In genomic region chr3:52288674-52289073, GRCh38 we compare ENCODE assay signal across 8 cellular contexts. TPM values are rescaled to one million over a fixed set of nuclear protein-coding genes. Genes with fewer than 3 reads are reported as not detected.
DNase-seq lines count a peak whose midpoint lies in the region; ATAC-seq, FAIRE-seq and TF ChIP-seq lines count a peak whose summit lies in the region.

No MANE protein-coding gene starts in this region.

- H3K23ac ChIP-seq in trophoblast cell (ENCODE audit: low read length) = no peak overlapping the region

- peak overlapping the region; percentile 48 for H4K8ac ChIP-seq in trophoblast cell (ENCODE audit: low read depth, low read length)

- no peak overlapping the region for H2BK120ac ChIP-seq in trophoblast cell (ENCODE audit: insufficient read depth, low read length, poor library complexity)

- peak overlapping the region; percentile 79 for H3K9ac ChIP-seq in DND-41 (ENCODE audit: low read depth, low read length)
- no peak overlapping the region for H3K9ac ChIP-seq in endothelial cell of umbilical vein (replicated peaks; ENCODE audit: extremely low read depth, insufficient read depth, low read length)
- no peak overlapping the region for H3K9ac ChIP-seq in trophoblast cell (ENCODE audit: low read length)

- H2AFZ ChIP-seq in DND-41 (ENCODE audit: low read depth, low read length) (0 out of 2 replicates have a peak overlapping the region, but pooled peaks have one; percentile 45), PC-9 (no peak overlapping the region), endothelial cell of umbilical vein (ENCODE audit: low read depth, low read length) (no peak overlapping the region), trophoblast cell (ENCODE audit: insufficient read depth, low read length, poor library complexity) (no peak overlapping the region)

- H2AK5ac ChIP-seq in trophoblast cell (ENCODE audit: low read length) = peak overlapping the region; percentile 4

- POLR2A ChIA-PET in PC-9 (lab: Charles Lee; ENCODE audit: unreplicated experiment) (interaction anchor here (0.6 to 0.7 kb wide), 2 partner anchors 11 to 298 kb away, joined by 3 to 4 read pairs; no protein-coding TSS in a partner anchor), endothelial cell of umbilical vein (lab: Charles Lee) (interaction anchor here (0.6 to 1.7 kb wide), 2 partner anchors 10 to 41 kb away, joined by 6 to 9 read pairs; partner anchors contain the start of gene WDR82)

- peak overlapping the region; percentile 96 for H3K27ac ChIP-seq in DND-41 (ENCODE audit: low read length)
- no peak overlapping the region for H3K27ac ChIP-seq in PC-9
- peak overlapping the region; percentile 95 for H3K27ac ChIP-seq in endothelial cell of umbilical vein (ENCODE audit: insufficient read depth, low read depth, low read length)
- no peak overlapping the region for H3K27ac ChIP-seq in trophoblast cell (ENCODE audit: low read depth, low read length)

- peaks cover 24% of the 10 kb centered on the region for H3K36me3 ChIP-seq in DND-41 (ENCODE audit: insufficient read depth, low read length)
- no peaks in the 10 kb centered on the region for H3K36me3 ChIP-seq in PC-9 (ENCODE audit: low read depth)
- peaks cover 0 to 22% of the 10 kb centered on the region in 2 experiments for H3K36me3 ChIP-seq in endothelial cell of umbilical vein (ENCODE audit: control insufficient read depth in 2 of 2, extremely low read depth in 1 of 2, insufficient read depth in 2 of 2, low read length in 2 of 2)
- H3K36me3 ChIP-seq in trophoblast cell (ENCODE audit: control insufficient read depth in 1 of 2, insufficient read depth in 2 of 2, low read length in 2 of 2) = peaks cover 2 to 10% of the 10 kb centered on the region in 2 experiments

- H3K4me2 ChIP-seq in DND-41 (ENCODE audit: insufficient read depth, low read length) = peak overlapping the region; percentile 75
- H3K4me2 ChIP-seq in PC-9 = peak overlapping the region; percentile 84
- H3K4me2 ChIP-seq in endothelial cell of umbilical vein (ENCODE audit: insufficient read depth, low read length) = peak overlapping the region; percentile 36
- H3K4me2 ChIP-seq in trophoblast cell (ENCODE audit: low read length) = no peak overlapping the region

- H3K9me3 ChIP-seq in DND-41 (ENCODE audit: insufficient read depth, low read length, severe bottlenecking) = no peaks in the 10 kb centered on the region
- H3K9me3 ChIP-seq in PC-9 (ENCODE audit: insufficient read depth, low read depth) = no peaks in the 10 kb centered on the region
- no peaks in the 10 kb centered on the region for H3K9me3 ChIP-seq in endothelial cell of umbilical vein (replicated peaks; ENCODE audit: control insufficient read depth, insufficient read depth, low read length)
- no peaks in the 10 kb centered on the region for H3K9me3 ChIP-seq in trophoblast cell (ENCODE audit: insufficient read depth, low read depth, low read length)

- H3F3A ChIP-seq in PC-9 (ENCODE audit: insufficient read depth, low read depth) = no peaks in the 10 kb centered on the region

- dilution Hi-C loops in endothelial cell of umbilical vein (cut with MboI; ENCODE audit: extremely low pct_ligation_motif_present, low sequenced_read_pairs) = no loop called here

- no peak overlapping the region for H3K14ac ChIP-seq in trophoblast cell (ENCODE audit: low read length)

- H3K4me3 ChIP-seq in DND-41 (ENCODE audit: low read depth in 1 of 2, low read length in 2 of 2) = peak overlapping the region; percentile 61 to 70; a peak in 3 of 4 replicates
- H3K4me3 ChIP-seq in PC-9 = peak overlapping the region; percentile 79
- peak overlapping the region in 1 of 3 experiments; percentile 82 for H3K4me3 ChIP-seq in endothelial cell of umbilical vein (replicated peaks in 1 of 3; ENCODE audit: insufficient read depth in 1 of 3, low read depth in 1 of 3, low read length in 3 of 3)
- no peak overlapping the region for H3K4me3 ChIP-seq in trophoblast cell (ENCODE audit: low read depth, low read length)

- no peak overlapping the region for H3K18ac ChIP-seq in trophoblast cell (ENCODE audit: low read length)

- CTCF ChIA-PET in PC-9 (lab: Charles Lee) = no interaction called here
- CTCF ChIA-PET in endothelial cell of umbilical vein (lab: Charles Lee) = interaction anchor here (1.0 to 8.2 kb wide), 7 partner anchors 10 to 96 kb away, joined by 3 to 107 read pairs (median 4); partner anchors contain the start of genes TWF2 and WDR82

- no CpG with 5 or more reads among the region's 6 CpGs for whole genome bisulfite sequencing in trophoblast cell (ENCODE audit: extremely low coverage, insufficient coverage, insufficient read length)

- H3K27me3 ChIP-seq in DND-41 (ENCODE audit: insufficient read depth, low read length, poor library complexity) = no peaks in the 10 kb centered on the region
- H3K27me3 ChIP-seq in PC-9 (ENCODE audit: insufficient read depth, low read depth) = no peaks in the 10 kb centered on the region
- no peaks in the 10 kb centered on the region for H3K27me3 ChIP-seq in endothelial cell of umbilical vein (ENCODE audit: control insufficient read depth in 2 of 2, insufficient read depth in 2 of 2, low read length in 2 of 2)
- H3K27me3 ChIP-seq in trophoblast cell (ENCODE audit: insufficient read depth, low read length) = no peaks in the 10 kb centered on the region

- H2BK5ac ChIP-seq in trophoblast cell (ENCODE audit: low read depth, low read length, poor library complexity) = no peak overlapping the region

- H2BK12ac ChIP-seq in trophoblast cell (ENCODE audit: low read length) = no peak overlapping the region

- H3K4ac ChIP-seq in trophoblast cell (ENCODE audit: low read depth, low read length) = peak overlapping the region; percentile 15

- no peaks in the 10 kb centered on the region for H3K9me2 ChIP-seq in PC-9 (ENCODE audit: insufficient read depth)

- no peaks in the 10 kb centered on the region for H4K20me1 ChIP-seq in DND-41 (ENCODE audit: insufficient read depth, low read length)
- H4K20me1 ChIP-seq in PC-9 (ENCODE audit: insufficient read depth) = no peaks in the 10 kb centered on the region
- no peaks in the 10 kb centered on the region for H4K20me1 ChIP-seq in endothelial cell of umbilical vein (replicated peaks; ENCODE audit: control insufficient read depth, extremely low read depth, insufficient read depth, low read length)

- H3K9me1 ChIP-seq in endothelial cell of umbilical vein (replicated peaks; ENCODE audit: control insufficient read depth, extremely low read depth, insufficient read depth, low read length) = no peaks in the 10 kb centered on the region

- H3K4me1 ChIP-seq in DND-41 (ENCODE audit: insufficient read depth, low read length) = peaks cover 23% of the 10 kb centered on the region
- peaks cover 7% of the 10 kb centered on the region; the same call in 1 of the 2 replicates for H3K4me1 ChIP-seq in PC-9 (replicated peaks; ENCODE audit: insufficient read depth)
- peaks cover 10% of the 10 kb centered on the region for H3K4me1 ChIP-seq in endothelial cell of umbilical vein (ENCODE audit: control insufficient read depth, extremely low read depth, insufficient read depth, low read length)
- peaks cover 8 to 9% of the 10 kb centered on the region in 2 experiments for H3K4me1 ChIP-seq in trophoblast cell (ENCODE audit: control insufficient read depth in 1 of 2, insufficient read depth in 2 of 2, low read length in 2 of 2)

- BruUV-seq in PC-9 (replicated peaks; lab: Mats Ljungman, UMichigan) (no TSS peak), endothelial cell of umbilical vein (replicated peaks; lab: Mats Ljungman, UMichigan) (no TSS peak)

- peak overlapping the region; percentile 32 for H4K91ac ChIP-seq in trophoblast cell (ENCODE audit: low read depth, low read length)

- no peak for FAIRE-seq in endothelial cell of umbilical vein (lab: Jason Lieb, UNC)

- H4K12ac ChIP-seq in trophoblast cell (ENCODE audit: low read depth, low read length) = no peak overlapping the region

- DNase-seq in DND-41 (no peak), PC-9 (no peak), endothelial cell of umbilical vein (ENCODE audit: low read depth, low spot score) (no peak), trophoblast cell (no peak)
- no peak for DNase-seq in stimulated activated CD4-positive, alpha-beta T cell treated with anti-CD3 and anti-CD28 coated beads, Interleukin-15, amount 100 ng/mL, for 24 hours
- no peak for DNase-seq in stimulated activated CD4-positive, alpha-beta T cell treated with anti-CD3 and anti-CD28 coated beads, Interleukin-2, amount 100 ng/mL, for 48 hours

- peaks cover 2% of the 10 kb centered on the region for H3K79me1 ChIP-seq in trophoblast cell (ENCODE audit: low read length)

- peaks cover 29% of the 10 kb centered on the region for H3K79me2 ChIP-seq in DND-41 (ENCODE audit: insufficient read depth, low read length)
- H3K79me2 ChIP-seq in PC-9 (ENCODE audit: low read depth) = peaks cover 6% of the 10 kb centered on the region; the same call in 1 of the 2 replicates
- H3K79me2 ChIP-seq in endothelial cell of umbilical vein (ENCODE audit: control insufficient read depth, insufficient read depth, low read length) = peaks cover 5% of the 10 kb centered on the region
- H3K79me2 ChIP-seq in trophoblast cell (ENCODE audit: control insufficient read depth, insufficient read depth, low read length, poor library complexity) = peaks cover 2% of the 10 kb centered on the region

- intact Hi-C loops in PC-9 (cut with micrococcal nuclease; ENCODE audit: unreplicated experiment) = loop anchor here (5.0 kb wide), 1 partner anchor 71 kb away; no protein-coding TSS in a partner anchor
- intact Hi-C loops in endothelial cell of umbilical vein (cut with micrococcal nuclease) = loop anchor here (2.0 kb wide), 1 partner anchor 50 kb away; the partner anchor contains the start of gene TWF2

- no peak for TF ChIP-seq CTCF in DND-41 (IDR thresholded peaks at IDR 0.05; ENCODE audit: borderline replicate concordance, extremely low read depth, low read length, poor library complexity, severe bottlenecking)
- no peak for TF ChIP-seq CTCF in PC-9 (conservative IDR thresholded peaks at IDR 0.05)
- no peak for TF ChIP-seq CTCF in endothelial cell of umbilical vein (IDR thresholded peaks at IDR 0.05; ENCODE audit: extremely low read depth in 1 of 2, insufficient read depth in 1 of 2, low read depth in 1 of 2, low read length in 2 of 2)

- ATAC-seq in DND-41 (ENCODE audit: insufficient read depth, low read depth) (no peak), GM21515 (IDR thresholded peaks at IDR 0.05; ENCODE audit: unreplicated experiment) (no peak), HG02759 (IDR thresholded peaks at IDR 0.05; ENCODE audit: unreplicated experiment) (no peak)

- TF ChIP-seq POLR2A in endothelial cell of umbilical vein (IDR thresholded peaks at IDR 0.05; ENCODE audit: low read depth, low read length) = no peak

RNA-seq across cellular contexts. Expression of gene GLYCTK, which starts 1.0 kb away (rescaled TPM):
- total RNA-seq in PC-9 (2021) = 8.9 and 11.1 TPM in 2 replicates
- total RNA-seq in endothelial cell of umbilical vein = 20.9 and 24.1 TPM in 2 replicates
- polyA plus RNA-seq in endothelial cell of umbilical vein = 35.4 and 43.6 TPM in 2 replicates
- 17.4 and 25.7 TPM in 2 replicates for polyA plus RNA-seq in endothelial cell of umbilical vein (2011; cell fraction: cytosol; rRNA removed)
- polyA plus RNA-seq in endothelial cell of umbilical vein (2011; cell fraction: nucleus; rRNA removed) = 77.4 and 78.4 TPM in 2 replicates
- polyA plus RNA-seq in endothelial cell of umbilical vein (2012) = 8.9 and 10.4 TPM in 2 replicates
- 24.2 and 29.7 TPM in 2 replicates for polyA minus RNA-seq in endothelial cell of umbilical vein
- polyA minus RNA-seq in endothelial cell of umbilical vein (2011; cell fraction: cytosol; rRNA and poly(A)+ RNA removed) = 5.3 TPM
- polyA minus RNA-seq in endothelial cell of umbilical vein (2011; cell fraction: nucleus; rRNA and poly(A)+ RNA removed) = 29.3 and 39.2 TPM in 2 replicates
- 1.4 and 1.7 TPM in 2 replicates for polyA plus RNA-seq in trophoblast cell (2013)

RNA-seq across cellular contexts. Expression of gene WDR82, which starts 10.2 kb away (rescaled TPM):
- total RNA-seq in PC-9 (2021) = 34.2 and 44.5 TPM in 2 replicates
- total RNA-seq in endothelial cell of umbilical vein = 71.3 and 71.8 TPM in 2 replicates
- polyA plus RNA-seq in endothelial cell of umbilical vein = 30.7 and 39.9 TPM in 2 replicates
- polyA plus RNA-seq in endothelial cell of umbilical vein (2011; cell fraction: cytosol; rRNA removed) = 47.1 and 47.5 TPM in 2 replicates
- polyA plus RNA-seq in endothelial cell of umbilical vein (2011; cell fraction: nucleus; rRNA removed) = 23.6 and 27.9 TPM in 2 replicates
- polyA plus RNA-seq in endothelial cell of umbilical vein (2012) = 53.4 and 68.6 TPM in 2 replicates
- 90.5 and 93.4 TPM in 2 replicates for polyA minus RNA-seq in endothelial cell of umbilical vein
- polyA minus RNA-seq in endothelial cell of umbilical vein (2011; cell fraction: cytosol; rRNA and poly(A)+ RNA removed) = 39.2 TPM
- polyA minus RNA-seq in endothelial cell of umbilical vein (2011; cell fraction: nucleus; rRNA and poly(A)+ RNA removed) = 27.0 and 37.1 TPM in 2 replicates
- 30.8 and 31.8 TPM in 2 replicates for polyA plus RNA-seq in trophoblast cell (2013)

RNA-seq across cellular contexts. Expression of gene DNAH1, which starts 27.4 kb away (rescaled TPM):
- total RNA-seq in PC-9 (2021) (5.9 and 6.6 TPM in 2 replicates), endothelial cell of umbilical vein (5.0 and 5.8 TPM in 2 replicates)
- 6.0 and 7.4 TPM in 2 replicates for polyA plus RNA-seq in endothelial cell of umbilical vein
- 1.8 and 2.6 TPM in 2 replicates for polyA plus RNA-seq in endothelial cell of umbilical vein (2011; cell fraction: cytosol; rRNA removed)
- 41.4 and 45.8 TPM in 2 replicates for polyA plus RNA-seq in endothelial cell of umbilical vein (2011; cell fraction: nucleus; rRNA removed)
- 2.9 and 3.0 TPM in 2 replicates for polyA plus RNA-seq in endothelial cell of umbilical vein (2012)
- 15.4 and 16.2 TPM in 2 replicates for polyA minus RNA-seq in endothelial cell of umbilical vein
- polyA minus RNA-seq in endothelial cell of umbilical vein (2011; cell fraction: cytosol; rRNA and poly(A)+ RNA removed) = 3.5 TPM
- 22.6 and 24.0 TPM in 2 replicates for polyA minus RNA-seq in endothelial cell of umbilical vein (2011; cell fraction: nucleus; rRNA and poly(A)+ RNA removed)
- polyA plus RNA-seq in trophoblast cell (2013) = 1.1 and 1.2 TPM in 2 replicates

RNA-seq across cellular contexts. Expression of gene PPM1M, which starts 43.1 kb away (rescaled TPM):
- total RNA-seq in PC-9 (2021) (16.2 TPM in 2 replicates), endothelial cell of umbilical vein (13.0 and 13.7 TPM in 2 replicates)
- 17.5 and 19.4 TPM in 2 replicates for polyA plus RNA-seq in endothelial cell of umbilical vein
- polyA plus RNA-seq in endothelial cell of umbilical vein (2011; cell fraction: cytosol; rRNA removed) = 17.0 and 18.8 TPM in 2 replicates
- polyA plus RNA-seq in endothelial cell of umbilical vein (2011; cell fraction: nucleus; rRNA removed) = 41.2 and 45.2 TPM in 2 replicates
- polyA plus RNA-seq in endothelial cell of umbilical vein (2012) = 12.7 and 17.3 TPM in 2 replicates
- 19.9 and 21.2 TPM in 2 replicates for polyA minus RNA-seq in endothelial cell of umbilical vein
- polyA minus RNA-seq in endothelial cell of umbilical vein (2011; cell fraction: cytosol; rRNA and poly(A)+ RNA removed) = 4.9 TPM
- polyA minus RNA-seq in endothelial cell of umbilical vein (2011; cell fraction: nucleus; rRNA and poly(A)+ RNA removed) = 5.7 and 6.5 TPM in 2 replicates
- 3.0 and 3.5 TPM in 2 replicates for polyA plus RNA-seq in trophoblast cell (2013)

RNA-seq across cellular contexts. Expression of gene TWF2, which starts 49.7 kb away (rescaled TPM):
- total RNA-seq in PC-9 (2021) = 102 and 115 TPM in 2 replicates
- 82.6 and 82.9 TPM in 2 replicates for total RNA-seq in endothelial cell of umbilical vein
- polyA plus RNA-seq in endothelial cell of umbilical vein = 134 and 156 TPM in 2 replicates
- 139 and 157 TPM in 2 replicates for polyA plus RNA-seq in endothelial cell of umbilical vein (2011; cell fraction: cytosol; rRNA removed)
- 60.1 and 64.9 TPM in 2 replicates for polyA plus RNA-seq in endothelial cell of umbilical vein (2011; cell fraction: nucleus; rRNA removed)
- 67.6 and 80.8 TPM in 2 replicates for polyA plus RNA-seq in endothelial cell of umbilical vein (2012)
- polyA minus RNA-seq in endothelial cell of umbilical vein = 58.5 and 59.4 TPM in 2 replicates
- polyA minus RNA-seq in endothelial cell of umbilical vein (2011; cell fraction: cytosol; rRNA and poly(A)+ RNA removed) = 37.1 TPM
- 11.3 and 17.6 TPM in 2 replicates for polyA minus RNA-seq in endothelial cell of umbilical vein (2011; cell fraction: nucleus; rRNA and poly(A)+ RNA removed)
- polyA plus RNA-seq in trophoblast cell (2013) = 39.5 and 39.9 TPM in 2 replicates

Comparison
In these comparisons a context has a peak if more than half of its experiments do, and no peak if none do; other contexts are left out.
1. H3K27ac ChIP-seq: peak in DND-41 (single experiment) and endothelial cell of umbilical vein (single experiment); none in PC-9 (single experiment) and trophoblast cell (single experiment).